ENCODE assay signal across 24 cellular contexts in the genomic region with DNA sequence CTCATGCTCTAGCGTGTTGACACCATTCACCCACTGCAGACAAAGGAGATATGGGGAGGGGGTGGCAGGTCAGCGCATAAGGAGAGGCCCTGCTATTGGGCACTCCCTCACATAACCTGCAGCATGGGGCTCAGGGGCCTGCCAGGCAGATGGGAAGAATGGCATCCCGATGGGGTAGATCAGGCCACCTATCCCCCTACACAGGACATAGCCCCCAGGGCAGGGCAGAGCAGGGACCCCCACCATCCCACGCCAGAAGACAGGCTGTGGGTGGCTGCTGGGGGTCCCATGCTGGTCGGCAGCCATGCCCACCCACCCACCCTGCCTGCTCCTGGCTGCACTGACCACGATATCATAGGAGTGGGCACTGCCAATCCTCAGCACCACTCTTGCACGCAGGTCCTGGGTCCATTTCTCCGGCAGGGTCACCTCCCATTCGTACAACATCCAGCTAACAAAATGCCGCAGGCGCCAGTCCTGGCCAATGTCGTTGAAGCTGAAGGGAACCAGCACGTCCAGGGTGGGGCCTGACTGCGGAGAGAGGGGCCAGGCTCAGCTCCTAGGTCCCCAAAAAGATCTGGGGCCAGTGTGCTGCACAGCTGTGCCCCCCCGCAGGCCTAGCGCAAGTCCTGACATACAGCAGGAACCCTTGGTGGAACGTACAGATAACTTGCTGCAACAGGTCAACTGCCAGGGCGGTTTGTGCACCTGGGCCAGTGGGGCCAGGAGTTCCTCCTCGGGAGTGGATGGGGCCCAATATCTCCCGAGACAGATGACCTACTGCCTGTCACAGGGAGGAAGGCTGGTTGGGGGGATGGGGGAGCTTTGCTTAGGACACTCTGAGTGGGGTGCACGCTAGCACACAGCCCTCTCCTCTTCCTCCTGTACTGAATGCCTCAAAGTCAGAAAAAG. TPM values are rescaled to one million over a fixed set of nuclear protein-coding genes. Genes with fewer than 3 reads are reported as not detected.
"Had no signal": no experiment of that assay in that cellular context is flagged by ENCODE, and none has a peak within 500 bp of the region (broad histone marks: within the 10 kb centered on the region; RNA-seq: fewer than 3 reads in every experiment).

No MANE protein-coding gene starts in this region.

- DNase-seq: IMR-90, Karpas-422, KG1, MG63, NCI-H1092, NCI-H1105 treated with DMSO at 0.1 percent for 48 hours, NCI-H1417 treated with DMSO at 0.1 percent for 48 hours, NCI-H146, NCI-H1694 treated with DMSO at 0.1 percent for 48 hours, NCI-H1930, NCI-H2081, NCI-H2107, NCI-H2227 treated with DMSO at 0.1 percent for 48 hours, NCI-H524, NCI-H526 treated with DMSO at 0.1 percent for 48 hours, NCI-H774, Right ventricle myocardium superior, RPMI8226, SIG-M5 had no signal

- H3K4me3 ChIP-seq: MG63, SJSA1, SK-N-MC had no signal

- ATAC-seq: HepG2 had no signal

- H3K27ac ChIP-seq: SJSA1, SK-N-MC had no signal

- H3K27me3 ChIP-seq: MG63, SJSA1 had no signal

- H3K9me3 ChIP-seq: MG63 had no signal

- H3K36me3 ChIP-seq: MG63, SJSA1 had no signal

- H3K4me1 ChIP-seq: SJSA1 had no signal

RNA-seq across cellular contexts. Expression of a gene that starts 45.9 kb away (rescaled TPM):
- total RNA-seq: HepG2, HT1080, IMR-90, NCI-H460, Right ventricle myocardium superior, SJSA1 had no signal
